18 cellular contexts compared by ENCODE assay signal in genomic region chr14:47149326-47149725, GRCh38.
DNase-seq lines count a peak whose midpoint lies in the region; ATAC-seq and TF ChIP-seq lines count a peak whose summit lies in the region.
"Had no signal": no experiment of that assay in that cellular context is flagged by ENCODE, and none has a peak within 500 bp of the region (broad histone marks: within the 10 kb centered on the region; RNA-seq: fewer than 3 reads in every experiment).

No MANE protein-coding gene starts in this region.

- H3K4me1 Mint-ChIP-seq in stimulated activated naive CD8-positive, alpha-beta T cell treated with anti-CD3 and anti-CD28 coated beads, Interleukin-15, amount 100 ng/mL, for 72 hours: no peaks in the 10 kb centered on the region
- H3K4me1 Mint-ChIP-seq: CD4-positive, alpha-beta memory T cell had no signal

- DNase-seq in HT1080 (ENCODE audit: low read depth) (peak; percentile 63), astrocyte of the spinal cord (ENCODE audit: low read depth, low spot score) (peak; percentile 18), iris pigment epithelial cell (ENCODE audit: low read depth) (peak; percentile 12), SK-N-SH (no peak)
- DNase-seq in stimulated activated naive CD8-positive, alpha-beta T cell treated with anti-CD3 and anti-CD28 coated beads, Interleukin-15, amount 100 ng/mL, for 72 hours: no peak
- DNase-seq: BE2C; CD4-positive, alpha-beta memory T cell; DMS79; IMR-90; Kasumi-1; MM.1S; NCI-H187; NCI-H345; NCI-H69; SHP77 treated with DMSO at 0.1 percent for 48 hours had no signal

- 0% methylated on average over 2 of the region's 2 CpGs for WGBS in SK-N-SH (ENCODE audit: low lambda C conversion rate)

- H3K4me1 ChIP-seq in SK-N-SH (ENCODE audit: control insufficient read depth in 1 of 2, insufficient read depth in 2 of 2, low read depth in 1 of 2, low read length in 1 of 2): no peaks in the 10 kb centered on the region
- H3K4me1 ChIP-seq: BE2C had no signal

- H3K4me3 ChIP-seq in astrocyte of the spinal cord (ENCODE audit: low read depth, low read length) (no peak overlapping the region), SK-N-SH (ENCODE audit: low read depth in 2 of 2, low read length in 1 of 2) (no peak overlapping the region)
- H3K4me3 ChIP-seq: GM23338 had no signal

- H3K4me2 ChIP-seq in SK-N-SH: no peak overlapping the region
- H3K4me2 ChIP-seq: GM23338 had no signal

- TF ChIP-seq CTCF in astrocyte of the spinal cord (IDR thresholded peaks at IDR 0.05; ENCODE audit: low read depth, low read length) (no peak), SK-N-SH (IDR thresholded peaks at IDR 0.05) (no peak)

- no peaks in the 10 kb centered on the region for H3K79me2 ChIP-seq in SK-N-SH (ENCODE audit: insufficient read depth)

- in situ Hi-C loops in astrocyte of the spinal cord (cut with HindIII; ENCODE audit: low sequenced_read_pairs): no loop called here

- H3K27me3 Mint-ChIP-seq in stimulated activated naive CD8-positive, alpha-beta T cell treated with anti-CD3 and anti-CD28 coated beads, Interleukin-15, amount 100 ng/mL, for 72 hours: no peaks in the 10 kb centered on the region
- H3K27me3 Mint-ChIP-seq: CD4-positive, alpha-beta memory T cell had no signal

- H3K9me2 ChIP-seq in SK-N-SH: no peaks in the 10 kb centered on the region

- no peaks in the 10 kb centered on the region for H4K20me1 ChIP-seq in SK-N-SH (ENCODE audit: insufficient read depth)

- H2AFZ ChIP-seq in SK-N-SH (ENCODE audit: low read depth): no peak overlapping the region
- H2AFZ ChIP-seq: GM23338 had no signal

- peaks cover 10% of the 10 kb centered on the region in 2 donors for H3K9me3 Mint-ChIP-seq in stimulated activated naive CD8-positive, alpha-beta T cell treated with anti-CD3 and anti-CD28 coated beads, Interleukin-15, amount 100 ng/mL, for 72 hours
- H3K9me3 Mint-ChIP-seq: GM23338 had no signal

- H3K27ac Mint-ChIP-seq in stimulated activated naive CD8-positive, alpha-beta T cell treated with anti-CD3 and anti-CD28 coated beads, Interleukin-15, amount 100 ng/mL, for 72 hours: no peak overlapping the region
- H3K27ac Mint-ChIP-seq: CD4-positive, alpha-beta memory T cell; GM23338 had no signal

- no peaks in the 10 kb centered on the region for H3K9me3 ChIP-seq in SK-N-SH
- H3K9me3 ChIP-seq: BE2C had no signal

- H3K9ac ChIP-seq in SK-N-SH: no peak overlapping the region

- no peak overlapping the region for H3K4me3 Mint-ChIP-seq in stimulated activated naive CD8-positive, alpha-beta T cell treated with anti-CD3 and anti-CD28 coated beads, Interleukin-15, amount 100 ng/mL, for 72 hours
- H3K4me3 Mint-ChIP-seq: CD4-positive, alpha-beta memory T cell; GM23338 had no signal

- no peak for ATAC-seq in GM18861 (IDR thresholded peaks at IDR 0.05; ENCODE audit: unreplicated experiment)
- ATAC-seq in HG03025 (IDR thresholded peaks at IDR 0.05; ENCODE audit: low FRiP score, unreplicated experiment): no peak
- ATAC-seq in stimulated activated naive CD8-positive, alpha-beta T cell treated with anti-CD3 and anti-CD28 coated beads, Interleukin-15, amount 100 ng/mL, for 72 hours: no peak
- ATAC-seq: GM23338 had no signal

- H3K27ac ChIP-seq in SK-N-SH (ENCODE audit: low read depth in 2 of 2, low read length in 1 of 2): no peak overlapping the region

- H3K27me3 ChIP-seq in SK-N-SH (ENCODE audit: insufficient read depth): no peaks in the 10 kb centered on the region
- H3K27me3 ChIP-seq: BE2C had no signal

- POLR2A ChIA-PET in SK-N-SH (lab: Yijun Ruan, JAX): no interaction called here

- H3F3A ChIP-seq in SK-N-SH (replicated peaks; ENCODE audit: insufficient read depth): no peaks in the 10 kb centered on the region

- no peak for TF ChIP-seq RAD21 in SK-N-SH (IDR thresholded peaks at IDR 0.05; ENCODE audit: low read length)

- no peaks in the 10 kb centered on the region for H3K36me3 ChIP-seq in SK-N-SH (replicated peaks in 1 of 2; ENCODE audit: control insufficient read depth in 1 of 2, insufficient read depth in 2 of 2, low read length in 1 of 2)
- H3K36me3 ChIP-seq: BE2C had no signal

- no peak for TF ChIP-seq EP300 in SK-N-SH (IDR thresholded peaks at IDR 0.05; ENCODE audit: borderline replicate concordance in 1 of 2, low read depth in 1 of 2, low read length in 1 of 2)

- CTCF ChIA-PET in SK-N-SH (lab: Yijun Ruan, JAX): no interaction called here

TF ChIP-seq in SK-N-SH, 30 proteins besides CTCF, POLR2A, EP300 and RAD21 (continues in another document):
- TF ChIP-seq MEF2A (IDR thresholded peaks at IDR 0.05; ENCODE audit: borderline replicate concordance, low read depth) (no peak), SIN3A (IDR thresholded peaks at IDR 0.05; ENCODE audit: borderline replicate concordance, low read depth, low read length) (no peak), USF1 (IDR thresholded peaks at IDR 0.05; ENCODE audit: borderline replicate concordance, low read depth) (no peak), RXRA (IDR thresholded peaks at IDR 0.05; ENCODE audit: borderline replicate concordance, low read depth) (no peak), FOXJ3 (CRISPR knock-in tag; IDR thresholded peaks at IDR 0.05) (no peak), GABPA (IDR thresholded peaks at IDR 0.05; ENCODE audit: low read depth) (no peak), RFX5 (IDR thresholded peaks at IDR 0.05; ENCODE audit: low read length) (no peak), NFIC (IDR thresholded peaks at IDR 0.05; ENCODE audit: borderline replicate concordance) (no peak), ZBTB33 (IDR thresholded peaks at IDR 0.05; ENCODE audit: borderline replicate concordance, low read depth) (no peak), TAF1 (IDR thresholded peaks at IDR 0.05; ENCODE audit: borderline replicate concordance, low read depth, low read length) (no peak), REST (IDR thresholded peaks at IDR 0.05; ENCODE audit: low read depth, low read length) (no peak), MXI1 (IDR thresholded peaks at IDR 0.05; ENCODE audit: low read depth, low read length) (no peak), USF2 (IDR thresholded peaks at IDR 0.05; ENCODE audit: borderline replicate concordance, low read depth, low read length) (no peak), GATA2 (CRISPR knock-in tag; IDR thresholded peaks at IDR 0.05) (no peak), FOXM1 (IDR thresholded peaks at IDR 0.05; ENCODE audit: low read depth) (no peak), SMC3 (IDR thresholded peaks at IDR 0.05; ENCODE audit: low read depth, low read length) (no peak), ELF1 (IDR thresholded peaks at IDR 0.05) (no peak)

Comparison
In these comparisons a context has a peak if more than half of its experiments do, and no peak if none do; other contexts are left out.
1. DNase-seq: peak in HT1080 (single experiment), astrocyte of the spinal cord (single experiment) and iris pigment epithelial cell (single experiment); none in SK-N-SH (single experiment) and stimulated activated naive CD8-positive, alpha-beta T cell treated with anti-CD3 and anti-CD28 coated beads, Interleukin-15, amount 100 ng/mL, for 72 hours (0 of 2).